In the genomic region with DNA sequence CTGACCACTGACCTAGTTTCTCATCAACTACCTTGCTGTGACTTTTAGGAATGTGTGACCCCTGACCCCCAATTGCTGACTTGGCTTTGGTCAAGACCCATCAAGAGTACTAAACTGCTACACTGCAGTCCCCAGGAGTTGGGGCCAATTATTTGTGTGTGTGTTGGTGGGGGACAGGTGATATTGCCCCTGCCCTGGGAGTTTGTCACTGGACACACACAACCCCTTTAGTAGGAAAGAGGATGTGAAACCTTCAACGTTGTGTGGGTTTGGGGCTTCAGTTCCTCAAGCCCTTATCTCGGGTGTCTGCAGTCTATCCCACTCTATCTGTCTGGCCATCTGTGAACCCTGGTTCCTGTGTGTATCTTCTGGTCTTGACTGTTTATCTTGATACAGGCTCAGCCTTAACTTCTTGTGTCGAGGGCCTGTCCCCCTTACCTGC, we compare ENCODE assay signal across 9 cellular contexts. TPM values are rescaled to one million over a fixed set of nuclear protein-coding genes. Genes with fewer than 3 reads are reported as not detected.
A peak's percentile ranks its signal among the peaks of the same experiment; 100 is the strongest.
DNase-seq lines count a peak whose midpoint lies in the region; ATAC-seq, FAIRE-seq and TF ChIP-seq lines count a peak whose summit lies in the region.
"Had no signal": no experiment of that assay in that cellular context is flagged by ENCODE, and none has a peak within 500 bp of the region (broad histone marks: within the 10 kb centered on the region; RNA-seq: fewer than 3 reads in every experiment).

No MANE protein-coding gene starts in this region.

- H3K9me3 Mint-ChIP-seq in central memory CD8-positive, alpha-beta T cell = no peaks in the 10 kb centered on the region

- TF ChIP-seq EP300 in tibial nerve (IDR thresholded peaks at IDR 0.05) (no peak), gastroesophageal sphincter (IDR thresholded peaks at IDR 0.05) (no peak)

- peaks cover 51% of the 10 kb centered on the region for H3K4me1 Mint-ChIP-seq in central memory CD8-positive, alpha-beta T cell

- DNase-seq in GM12891 (ENCODE audit: insufficient read length, low spot score) (no peak), NCI-H1694 (lab: John Stamatoyannopoulos, UW) (no peak), tibial nerve (ENCODE audit: low spot score in 2 of 2) (no peak), NCI-H1105 treated with DMSO at 0.1 percent for 48 hours (lab: John Stamatoyannopoulos, UW) (no peak)
- no peak for DNase-seq in central memory CD8-positive, alpha-beta T cell (ENCODE audit: low spot score in 2 of 2)

- ATAC-seq in GM21367 (IDR thresholded peaks at IDR 0.05; ENCODE audit: unreplicated experiment) = peak; percentile 75
- ATAC-seq in HG03469 (IDR thresholded peaks at IDR 0.05; ENCODE audit: unreplicated experiment) = peak; percentile 81
- ATAC-seq in central memory CD8-positive, alpha-beta T cell (replicated peaks; ENCODE audit: extremely low read depth, poor library complexity, severe bottlenecking) = no peak
- no peak for ATAC-seq in gastroesophageal sphincter

- no peak overlapping the region for H3K4me3 ChIP-seq in tibial nerve
- no peak overlapping the region for H3K4me3 ChIP-seq in gastroesophageal sphincter

- TF ChIP-seq CTCF in tibial nerve (IDR thresholded peaks at IDR 0.05) (no peak), gastroesophageal sphincter (IDR thresholded peaks at IDR 0.05) (no peak)

- peaks cover 83% of the 10 kb centered on the region for H3K36me3 Mint-ChIP-seq in central memory CD8-positive, alpha-beta T cell (ENCODE audit: insufficient read depth)

- peak; percentile 95 for FAIRE-seq in GM12891 (lab: Jason Lieb, UNC)
- FAIRE-seq: H1 had no signal

- H3K27me3 Mint-ChIP-seq in central memory CD8-positive, alpha-beta T cell = no peaks in the 10 kb centered on the region

- TF ChIP-seq POLR2A in GM12891 (IDR thresholded peaks at IDR 0.05; ENCODE audit: low read depth, low read length) (no peak), tibial nerve (IDR thresholded peaks at IDR 0.05) (no peak), gastroesophageal sphincter (IDR thresholded peaks at IDR 0.05) (no peak)

- 64 to 67% methylated on average over 2 to 3 of the region's 3 CpGs for WGBS in tibial nerve, 2 donors
- 0 to 29% methylated on average over 1 of the region's 3 CpGs for WGBS in gastroesophageal sphincter (ENCODE audit: low coverage in 1 of 2), 2 donors

- no peak overlapping the region for H3K27ac ChIP-seq in tibial nerve
- H3K27ac ChIP-seq in gastroesophageal sphincter = no peak overlapping the region

- H3K4me1 ChIP-seq in tibial nerve (no peaks in the 10 kb centered on the region), gastroesophageal sphincter (no peaks in the 10 kb centered on the region)

- H3K9me3 ChIP-seq in tibial nerve (no peaks in the 10 kb centered on the region), gastroesophageal sphincter (no peaks in the 10 kb centered on the region)

- H3K27me3 ChIP-seq in tibial nerve (no peaks in the 10 kb centered on the region), gastroesophageal sphincter (no peaks in the 10 kb centered on the region)

- peak overlapping the region; percentile 89 for H3K27ac Mint-ChIP-seq in central memory CD8-positive, alpha-beta T cell (ENCODE audit: low read depth)

- H3K36me3 ChIP-seq in tibial nerve (no peaks in the 10 kb centered on the region), gastroesophageal sphincter (no peaks in the 10 kb centered on the region)

- peak overlapping the region; percentile 91 for H3K4me3 Mint-ChIP-seq in central memory CD8-positive, alpha-beta T cell

TF ChIP-seq in GM12891, 5 proteins besides CTCF, POLR2A, EP300 and RAD21:
- TF ChIP-seq PAX5 (IDR thresholded peaks at IDR 0.05; ENCODE audit: insufficient read depth, low read length, severe bottlenecking) (no peak), POU2F2 (IDR thresholded peaks at IDR 0.05; ENCODE audit: low read depth, low read length) (0 out of 2 replicates have a peak, but pooled peaks have one; percentile 10), POLR2AphosphoS5 (IDR thresholded peaks at IDR 0.05; ENCODE audit: low read depth, low read length) (no peak), SPI1 (IDR thresholded peaks at IDR 0.05; ENCODE audit: low read depth, low read length) (peak; percentile 100), TAF1 (IDR thresholded peaks at IDR 0.05; ENCODE audit: low read depth, low read length) (no peak)
TF ChIP-seq in GM12891: peak in this region for 2.

RNA-seq across cellular contexts. Expression of a gene that starts 6.5 kb away (rescaled TPM):
- polyA plus RNA-seq in GM12891 (2012; ENCODE audit: low read depth, missing spikeins) = 111 TPM
- total RNA-seq in tibial nerve (10 to 100 TPM; 10.4 to 20.4 (median 15.0) TPM), gastroesophageal sphincter (1 to 10 TPM; 1.9 to 8.2 (median 5.3) TPM)
- total RNA-seq: H1 had no signal
- polyA plus RNA-seq: H1 had no signal

RNA-seq across cellular contexts. Expression of a gene that starts 47.5 kb away (rescaled TPM):
- 0.69 TPM for polyA plus RNA-seq in GM12891 (2012; ENCODE audit: low read depth, missing spikeins)
- total RNA-seq in tibial nerve (10 to 100 TPM in 1 of 4 donors, 1 to 10 TPM in 2, under 1 TPM in 1; 0.87 to 10.0 (median 5.2) TPM), gastroesophageal sphincter (10 to 100 TPM in 1 of 4 donors, 1 to 10 TPM in 2, under 1 TPM in 1; 0.93 to 11.2 (median 6.5) TPM)
- total RNA-seq: H1 had no signal

RNA-seq across cellular contexts. Expression of a gene that starts 57.5 kb away (rescaled TPM):
- 5.0 TPM for polyA plus RNA-seq in GM12891 (2012; ENCODE audit: low read depth, missing spikeins)
- total RNA-seq in tibial nerve = 10 to 100 TPM; 14.0 to 27.6 (median 19.1) TPM
- total RNA-seq in gastroesophageal sphincter = 10 to 100 TPM in 3 of 4 donors, 1 to 10 TPM in 1; 5.4 to 17.1 (median 14.4) TPM

Comparison
In these comparisons a context has a peak if more than half of its experiments do, and no peak if none do; other contexts are left out.
1. ATAC-seq: peak in GM21367 (single experiment) and HG03469 (single experiment); none in central memory CD8-positive, alpha-beta T cell (single experiment) and gastroesophageal sphincter (single experiment).